10 cellular contexts compared by ENCODE assay signal in genomic region chr7:121079425-121080169, GRCh38.
DNase-seq lines count a peak whose midpoint lies in the region; ATAC-seq, FAIRE-seq and TF ChIP-seq lines count a peak whose summit lies in the region.
"Had no signal": no experiment of that assay in that cellular context is flagged by ENCODE, and none has a peak within 500 bp of the region (broad histone marks: within the 10 kb centered on the region; RNA-seq: fewer than 3 reads in every experiment).

No MANE protein-coding gene starts in this region.

- 88 to 91% methylated on average over 5 of the region's 5 CpGs for WGBS in GM23248 (ENCODE audit: low coverage in 1 of 2, low lambda C conversion rate in 2 of 2, missing lambda C conversion rate in 2 of 2), 2 experiments
- 65 to 73% (median 66%) methylated on average over 5 of the region's 5 CpGs for WGBS in psoas muscle, 3 donors

- H2AFZ ChIP-seq in GM23248, result no peak overlapping the region

- TF ChIP-seq CTCF in psoas muscle (IDR thresholded peaks at IDR 0.05), result no peak

- no peak for FAIRE-seq in RCC 7860 (lab: Jason Lieb, UNC)

- peaks cover 34% of the 10 kb centered on the region for H3F3A ChIP-seq in GM23248 (ENCODE audit: insufficient read depth)

- no peak overlapping the region for H3K4me3 ChIP-seq in GM23248
- no peak overlapping the region for H3K4me3 ChIP-seq in psoas muscle

- in situ Hi-C loops in GM23248 (cut with MboI), result loop anchor here (5.0 kb wide), 1 partner anchor 92 kb away; the partner anchor contains the start of gene CPED1

- ATAC-seq in psoas muscle, result peak in 2 of 4 donors; percentile 23 to 47
- ATAC-seq in HG03521 (IDR thresholded peaks at IDR 0.05; ENCODE audit: unreplicated experiment), result no peak
- ATAC-seq: T-cell had no signal

- H3K27me3 ChIP-seq in GM23248 (replicated peaks; ENCODE audit: insufficient read depth) (no peaks in the 10 kb centered on the region), psoas muscle (ENCODE audit: insufficient read depth in 3 of 3, low read length in 2 of 3) (no peaks in the 10 kb centered on the region)

- H4K20me1 ChIP-seq in GM23248 (ENCODE audit: insufficient read depth), result no peaks in the 10 kb centered on the region

- H3K9ac ChIP-seq in GM23248, result no peak overlapping the region

- no peaks in the 10 kb centered on the region for H3K79me2 ChIP-seq in GM23248 (ENCODE audit: insufficient read depth)

- H3K36me3 ChIP-seq in GM23248 (ENCODE audit: low read depth), result no peaks in the 10 kb centered on the region
- no peaks in the 10 kb centered on the region for H3K36me3 ChIP-seq in psoas muscle (ENCODE audit: insufficient read depth in 1 of 2, low read depth in 1 of 2)

- DNase-seq in GM23248 (peak; percentile 36), RCC 7860 (ENCODE audit: low spot score) (peak; percentile 17), fibroblast of peridontal ligament (ENCODE audit: extremely low read depth) (peak; percentile 50), psoas muscle (no peak), T-helper 1 cell (no peak), mucosa of gallbladder (ENCODE audit: low spot score) (no peak)
- DNase-seq: effector CD8-positive, alpha-beta T cell; Karpas-422; T-cell had no signal

- peaks cover 49% of the 10 kb centered on the region for H3K4me1 ChIP-seq in GM23248 (ENCODE audit: insufficient read depth)
- peaks cover 47% of the 10 kb centered on the region for H3K4me1 ChIP-seq in psoas muscle

- no peak overlapping the region for H3K27ac ChIP-seq in GM23248
- peak overlapping the region; percentile 7 for H3K27ac ChIP-seq in psoas muscle

- H3K9me3 ChIP-seq in GM23248 (ENCODE audit: low read depth) (no peaks in the 10 kb centered on the region), psoas muscle (no peaks in the 10 kb centered on the region)

- intact Hi-C loops in psoas muscle (cut with DNase I), result loop anchor here in 1 of 2 donors (5.0 kb wide), 1 partner anchor 37 kb away; no protein-coding TSS in a partner anchor

- H3K9me2 ChIP-seq in GM23248 (ENCODE audit: insufficient read depth), result no peaks in the 10 kb centered on the region

- H3K4me2 ChIP-seq in GM23248 (ENCODE audit: unreplicated experiment), result no peak overlapping the region

Comparison
In these comparisons a context has a peak if more than half of its experiments do, and no peak if none do; other contexts are left out.
1. DNase-seq: peak in GM23248 (single experiment), RCC 7860 (single experiment) and fibroblast of peridontal ligament (single experiment); none in psoas muscle (0 of 2), T-helper 1 cell (0 of 5) and mucosa of gallbladder (single experiment).